Comparison of ENCODE assay signal across 1 cellular context in genomic region chr19:50695251-50696064, GRCh38.
TF ChIP-seq lines count a peak whose summit lies in the region.

No MANE protein-coding gene starts in this region.

TF ChIP-seq in HepG2, 621 proteins besides CTCF, POLR2A, EP300 and RAD21 (continued from another document):
- TF ChIP-seq HNRNPH1 (optimal IDR thresholded peaks at IDR 0.05; ENCODE audit: low read depth, low read length) = no peak
- no peak for TF ChIP-seq SNRNP70 (IDR thresholded peaks at IDR 0.05; ENCODE audit: low read depth, low read length)
- TF ChIP-seq SMYD3 (CRISPR knock-in tag; IDR thresholded peaks at IDR 0.05) = no peak
- peak; percentile 53; the same call in 1 of the 2 replicates for TF ChIP-seq ZNF580 (CRISPR knock-in tag; IDR thresholded peaks at IDR 0.05; ENCODE audit: borderline replicate concordance, low read depth)
- no peak for TF ChIP-seq CREM (IDR thresholded peaks at IDR 0.05)
- TF ChIP-seq CREM (CRISPR knock-in tag; IDR thresholded peaks at IDR 0.05) = no peak
- TF ChIP-seq NFRKB (IDR thresholded peaks at IDR 0.05) = no peak
- TF ChIP-seq REST (IDR thresholded peaks at IDR 0.05; ENCODE audit: borderline replicate concordance in 1 of 2, low read depth in 1 of 2, low read length in 2 of 2) = peak; percentile 59 to 90
- no peak for TF ChIP-seq ZNF17 (CRISPR knock-in tag; IDR thresholded peaks at IDR 0.05)
- TF ChIP-seq, protein P1, sequence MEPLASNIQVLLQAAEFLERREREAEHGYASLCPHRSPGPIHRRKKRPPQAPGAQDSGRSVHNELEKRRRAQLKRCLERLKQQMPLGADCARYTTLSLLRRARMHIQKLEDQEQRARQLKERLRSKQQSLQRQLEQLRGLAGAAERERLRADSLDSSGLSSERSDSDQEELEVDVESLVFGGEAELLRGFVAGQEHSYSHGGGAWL (CRISPR knock-in tag; IDR thresholded peaks at IDR 0.05) = 0 out of 2 replicates have a peak, but pooled peaks have one; percentile 36
- peak; percentile 38; the same call in 1 of the 2 replicates for TF ChIP-seq HOXA5 (CRISPR knock-in tag; IDR thresholded peaks at IDR 0.05)
- TF ChIP-seq, protein P2, sequence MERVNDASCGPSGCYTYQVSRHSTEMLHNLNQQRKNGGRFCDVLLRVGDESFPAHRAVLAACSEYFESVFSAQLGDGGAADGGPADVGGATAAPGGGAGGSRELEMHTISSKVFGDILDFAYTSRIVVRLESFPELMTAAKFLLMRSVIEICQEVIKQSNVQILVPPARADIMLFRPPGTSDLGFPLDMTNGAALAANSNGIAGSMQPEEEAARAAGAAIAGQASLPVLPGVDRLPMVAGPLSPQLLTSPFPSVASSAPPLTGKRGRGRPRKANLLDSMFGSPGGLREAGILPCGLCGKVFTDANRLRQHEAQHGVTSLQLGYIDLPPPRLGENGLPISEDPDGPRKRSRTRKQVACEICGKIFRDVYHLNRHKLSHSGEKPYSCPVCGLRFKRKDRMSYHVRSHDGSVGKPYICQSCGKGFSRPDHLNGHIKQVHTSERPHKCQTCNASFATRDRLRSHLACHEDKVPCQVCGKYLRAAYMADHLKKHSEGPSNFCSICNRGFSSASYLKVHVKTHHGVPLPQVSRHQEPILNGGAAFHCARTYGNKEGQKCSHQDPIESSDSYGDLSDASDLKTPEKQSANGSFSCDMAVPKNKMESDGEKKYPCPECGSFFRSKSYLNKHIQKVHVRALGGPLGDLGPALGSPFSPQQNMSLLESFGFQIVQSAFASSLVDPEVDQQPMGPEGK (CRISPR knock-in tag; IDR thresholded peaks at IDR 0.05) = 0 out of 2 replicates have a peak, but pooled peaks have one; percentile 18
- TF ChIP-seq KDM5B (CRISPR knock-in tag; IDR thresholded peaks at IDR 0.05; ENCODE audit: borderline replicate concordance) = no peak
- no peak for TF ChIP-seq SNAPC4 (CRISPR knock-in tag; IDR thresholded peaks at IDR 0.05)
- TF ChIP-seq TBX2 (CRISPR knock-in tag; IDR thresholded peaks at IDR 0.05; ENCODE audit: borderline replicate concordance) = no peak
- TF ChIP-seq BRD4 (CRISPR knock-in tag; IDR thresholded peaks at IDR 0.05) = no peak
- no peak for TF ChIP-seq SP5 (CRISPR knock-in tag; IDR thresholded peaks at IDR 0.05; ENCODE audit: borderline replicate concordance, low read depth)
- no peak for TF ChIP-seq LBX2 (CRISPR knock-in tag; IDR thresholded peaks at IDR 0.05; ENCODE audit: borderline replicate concordance)
- TF ChIP-seq TBL1XR1 (IDR thresholded peaks at IDR 0.05; ENCODE audit: borderline replicate concordance, low read length, partially characterized antibody) = no peak
- no peak for TF ChIP-seq RXRB (CRISPR knock-in tag; IDR thresholded peaks at IDR 0.05; ENCODE audit: borderline replicate concordance)
- TF ChIP-seq RCOR2 (CRISPR knock-in tag; IDR thresholded peaks at IDR 0.05) = no peak
- TF ChIP-seq, protein P3, sequence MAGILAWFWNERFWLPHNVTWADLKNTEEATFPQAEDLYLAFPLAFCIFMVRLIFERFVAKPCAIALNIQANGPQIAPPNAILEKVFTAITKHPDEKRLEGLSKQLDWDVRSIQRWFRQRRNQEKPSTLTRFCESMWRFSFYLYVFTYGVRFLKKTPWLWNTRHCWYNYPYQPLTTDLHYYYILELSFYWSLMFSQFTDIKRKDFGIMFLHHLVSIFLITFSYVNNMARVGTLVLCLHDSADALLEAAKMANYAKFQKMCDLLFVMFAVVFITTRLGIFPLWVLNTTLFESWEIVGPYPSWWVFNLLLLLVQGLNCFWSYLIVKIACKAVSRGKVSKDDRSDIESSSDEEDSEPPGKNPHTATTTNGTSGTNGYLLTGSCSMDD (CRISPR knock-in tag; IDR thresholded peaks at IDR 0.05) = no peak
- TF ChIP-seq ZNF879 (CRISPR knock-in tag; IDR thresholded peaks at IDR 0.05) = no peak
- no peak for TF ChIP-seq SETDB1 (CRISPR knock-in tag; IDR thresholded peaks at IDR 0.05; ENCODE audit: borderline replicate concordance)
- TF ChIP-seq GATA4 (IDR thresholded peaks at IDR 0.05; ENCODE audit: borderline replicate concordance, low read depth) = no peak
- no peak for TF ChIP-seq MXD1 (CRISPR knock-in tag; IDR thresholded peaks at IDR 0.05)
- 0 out of 2 replicates have a peak, but pooled peaks have one; percentile 34 for TF ChIP-seq SATB2 (CRISPR knock-in tag; IDR thresholded peaks at IDR 0.05)
- no peak for TF ChIP-seq ZNF547 (CRISPR knock-in tag; IDR thresholded peaks at IDR 0.05)
- TF ChIP-seq ZNF460 (CRISPR knock-in tag; IDR thresholded peaks at IDR 0.05; ENCODE audit: borderline replicate concordance) = no peak
- TF ChIP-seq GLI4 (CRISPR knock-in tag; IDR thresholded peaks at IDR 0.05; ENCODE audit: borderline replicate concordance) = no peak
- no peak for TF ChIP-seq PHF8 (CRISPR knock-in tag; IDR thresholded peaks at IDR 0.05)
- TF ChIP-seq MIER2 (CRISPR knock-in tag; IDR thresholded peaks at IDR 0.05) = peak; percentile 88
- TF ChIP-seq, protein P4, sequence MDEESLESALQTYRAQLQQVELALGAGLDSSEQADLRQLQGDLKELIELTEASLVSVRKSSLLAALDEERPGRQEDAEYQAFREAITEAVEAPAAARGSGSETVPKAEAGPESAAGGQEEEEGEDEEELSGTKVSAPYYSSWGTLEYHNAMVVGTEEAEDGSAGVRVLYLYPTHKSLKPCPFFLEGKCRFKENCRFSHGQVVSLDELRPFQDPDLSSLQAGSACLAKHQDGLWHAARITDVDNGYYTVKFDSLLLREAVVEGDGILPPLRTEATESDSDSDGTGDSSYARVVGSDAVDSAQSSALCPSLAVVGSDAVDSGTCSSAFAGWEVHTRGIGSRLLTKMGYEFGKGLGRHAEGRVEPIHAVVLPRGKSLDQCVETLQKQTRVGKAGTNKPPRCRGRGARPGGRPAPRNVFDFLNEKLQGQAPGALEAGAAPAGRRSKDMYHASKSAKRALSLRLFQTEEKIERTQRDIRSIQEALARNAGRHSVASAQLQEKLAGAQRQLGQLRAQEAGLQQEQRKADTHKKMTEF (CRISPR knock-in tag; IDR thresholded peaks at IDR 0.05) = no peak
- no peak for TF ChIP-seq SIX4 (CRISPR knock-in tag; IDR thresholded peaks at IDR 0.05)
- TF ChIP-seq THAP8 (CRISPR knock-in tag; IDR thresholded peaks at IDR 0.05; ENCODE audit: borderline replicate concordance) = no peak
- TF ChIP-seq ZNF350 (CRISPR knock-in tag; IDR thresholded peaks at IDR 0.05; ENCODE audit: borderline replicate concordance, low read depth) = no peak
- TF ChIP-seq RFX5 (IDR thresholded peaks at IDR 0.05; ENCODE audit: low read depth, low read length) = no peak
- TF ChIP-seq ZNF782 (CRISPR knock-in tag; IDR thresholded peaks at IDR 0.05; ENCODE audit: borderline replicate concordance) = no peak
- no peak for TF ChIP-seq ZNF788 (CRISPR knock-in tag; IDR thresholded peaks at IDR 0.05; ENCODE audit: borderline replicate concordance)
- TF ChIP-seq, protein P5, sequence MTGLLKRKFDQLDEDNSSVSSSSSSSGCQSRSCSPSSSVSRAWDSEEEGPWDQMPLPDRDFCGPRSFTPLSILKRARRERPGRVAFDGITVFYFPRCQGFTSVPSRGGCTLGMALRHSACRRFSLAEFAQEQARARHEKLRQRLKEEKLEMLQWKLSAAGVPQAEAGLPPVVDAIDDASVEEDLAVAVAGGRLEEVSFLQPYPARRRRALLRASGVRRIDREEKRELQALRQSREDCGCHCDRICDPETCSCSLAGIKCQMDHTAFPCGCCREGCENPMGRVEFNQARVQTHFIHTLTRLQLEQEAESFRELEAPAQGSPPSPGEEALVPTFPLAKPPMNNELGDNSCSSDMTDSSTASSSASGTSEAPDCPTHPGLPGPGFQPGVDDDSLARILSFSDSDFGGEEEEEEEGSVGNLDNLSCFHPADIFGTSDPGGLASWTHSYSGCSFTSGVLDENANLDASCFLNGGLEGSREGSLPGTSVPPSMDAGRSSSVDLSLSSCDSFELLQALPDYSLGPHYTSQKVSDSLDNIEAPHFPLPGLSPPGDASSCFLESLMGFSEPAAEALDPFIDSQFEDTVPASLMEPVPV (CRISPR knock-in tag; IDR thresholded peaks at IDR 0.05) = no peak
- no peak for TF ChIP-seq TARDBP (CRISPR knock-in tag; IDR thresholded peaks at IDR 0.05)
- TF ChIP-seq, protein P6, sequence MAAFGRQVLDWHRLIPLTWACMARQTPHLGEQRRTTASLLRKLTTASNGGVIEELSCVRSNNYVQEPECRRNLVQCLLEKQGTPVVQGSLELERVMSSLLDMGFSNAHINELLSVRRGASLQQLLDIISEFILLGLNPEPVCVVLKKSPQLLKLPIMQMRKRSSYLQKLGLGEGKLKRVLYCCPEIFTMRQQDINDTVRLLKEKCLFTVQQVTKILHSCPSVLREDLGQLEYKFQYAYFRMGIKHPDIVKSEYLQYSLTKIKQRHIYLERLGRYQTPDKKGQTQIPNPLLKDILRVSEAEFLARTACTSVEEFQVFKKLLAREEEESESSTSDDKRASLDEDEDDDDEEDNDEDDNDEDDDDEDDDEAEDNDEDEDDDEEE (CRISPR knock-in tag; IDR thresholded peaks at IDR 0.05) = no peak
- no peak for TF ChIP-seq MTA3 (CRISPR knock-in tag; IDR thresholded peaks at IDR 0.05)
- no peak for TF ChIP-seq HES4 (CRISPR knock-in tag; IDR thresholded peaks at IDR 0.05; ENCODE audit: borderline replicate concordance)
- no peak for TF ChIP-seq ZBTB38 (CRISPR knock-in tag; IDR thresholded peaks at IDR 0.05)
- no peak for TF ChIP-seq HDAC2 (CRISPR knock-in tag; IDR thresholded peaks at IDR 0.05)
- TF ChIP-seq MYC (CRISPR knock-in tag; IDR thresholded peaks at IDR 0.05; ENCODE audit: borderline replicate concordance) = peak; percentile 16; the same call in 1 of the 2 replicates
